Comparison of ENCODE assay signal across 1 cellular context in the genomic region with DNA sequence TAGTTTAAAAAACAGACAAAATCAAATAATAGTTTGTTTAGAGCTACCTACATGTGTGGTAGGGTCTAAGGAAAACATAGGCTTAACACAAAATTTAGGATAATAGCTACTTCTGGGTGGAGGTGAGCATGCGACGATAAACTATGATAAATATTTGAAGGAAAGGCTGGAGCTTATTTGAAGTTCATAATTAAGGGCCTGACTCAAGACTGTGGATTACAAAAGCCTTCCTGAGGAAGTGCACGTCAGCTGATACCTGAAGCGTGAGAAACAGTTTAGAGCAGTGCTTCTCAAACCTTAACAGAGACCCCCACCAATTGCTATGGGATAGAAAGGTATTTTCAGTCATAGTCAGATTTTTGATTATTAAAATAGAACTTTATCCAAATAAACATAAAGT.
TF ChIP-seq lines count a peak whose summit lies in the region.

No MANE protein-coding gene starts in this region.

TF ChIP-seq in HEK293T, 16 proteins besides CTCF, POLR2A, EP300 and RAD21:
- no peak for TF ChIP-seq SP1 (IDR thresholded peaks at IDR 0.05)
- TF ChIP-seq FOXM1 (IDR thresholded peaks at IDR 0.05; ENCODE audit: borderline replicate concordance): no peak
- no peak for TF ChIP-seq ZNF384 (IDR thresholded peaks at IDR 0.05)
- no peak for TF ChIP-seq FOXA1 (IDR thresholded peaks at IDR 0.05)
- no peak for TF ChIP-seq CTBP1 (IDR thresholded peaks at IDR 0.05; ENCODE audit: borderline replicate concordance)
- TF ChIP-seq FOXK2 (IDR thresholded peaks at IDR 0.05): no peak
